22 cellular contexts compared by ENCODE assay signal in genomic region chr21:44371596-44371995, GRCh38. TPM values are rescaled to one million over a fixed set of nuclear protein-coding genes. Genes with fewer than 3 reads are reported as not detected.
DNase-seq lines count a peak whose midpoint lies in the region; TF ChIP-seq lines count a peak whose summit lies in the region.
"Had no signal": no experiment of that assay in that cellular context is flagged by ENCODE, and none has a peak within 500 bp of the region (broad histone marks: within the 10 kb centered on the region; RNA-seq: fewer than 3 reads in every experiment).

No MANE protein-coding gene starts in this region.

- no peak overlapping the region for H3K9ac ChIP-seq in endodermal cell (ENCODE audit: extremely low read depth, low read length, poor library complexity, severe bottlenecking)

- H3K4me3 ChIP-seq in endodermal cell (ENCODE audit: low read length) (no peak overlapping the region), tibial nerve (no peak overlapping the region)
- H3K4me3 ChIP-seq: PC-9, SJCRH30 had no signal

- DNase-seq in activated CD8-positive, alpha-beta memory T cell treated with anti-CD3 and anti-CD28 coated beads for 24 hours = peak; percentile 35
- DNase-seq in activated CD8-positive, alpha-beta memory T cell treated with anti-CD3 and anti-CD28 coated beads, Interleukin-2, amount 50 U/mL, for 48 hours = no peak
- DNase-seq in endodermal cell = peak; percentile 13
- DNase-seq in nephron progenitor cell = no peak
- peak; percentile 15 for DNase-seq in ureter (ENCODE audit: low spot score)
- no peak for DNase-seq in activated CD4-positive, alpha-beta T cell treated with anti-CD3 and anti-CD28 coated beads for 1 hour
- DNase-seq in DMS79 (lab: John Stamatoyannopoulos, UW) = no peak
- DNase-seq in tibial nerve (ENCODE audit: low spot score in 2 of 2) = no peak
- DNase-seq: BE2C, DMS153, H7, KBM-7, MV-4-11, NCI-H1105, NCI-H2029, NCI-H526 treated with DMSO at 0.1 percent for 48 hours, PC-9, SJCRH30 had no signal

- H3K36me3 Mint-ChIP-seq in endodermal cell (ENCODE audit: low read depth) = peaks cover 8% of the 10 kb centered on the region
- H3K36me3 Mint-ChIP-seq in nephron progenitor cell (ENCODE audit: low read depth) = no peaks in the 10 kb centered on the region
- H3K36me3 Mint-ChIP-seq: CD8-positive, alpha-beta memory T cell had no signal

- H3K27me3 Mint-ChIP-seq in endodermal cell (ENCODE audit: insufficient read depth) = peaks cover 15% of the 10 kb centered on the region
- H3K27me3 Mint-ChIP-seq in nephron progenitor cell (ENCODE audit: low read depth, poor library complexity) = peaks cover 77% of the 10 kb centered on the region

- TF ChIP-seq POLR2A in tibial nerve (IDR thresholded peaks at IDR 0.05) = no peak

- no peak for TF ChIP-seq CTCF in endodermal cell (conservative IDR thresholded peaks at IDR 0.05)
- TF ChIP-seq CTCF in nephron progenitor cell (IDR thresholded peaks at IDR 0.05) = no peak
- TF ChIP-seq CTCF in tibial nerve (IDR thresholded peaks at IDR 0.05) = no peak

- H3K27ac Mint-ChIP-seq in endodermal cell (no peak overlapping the region), nephron progenitor cell (no peak overlapping the region)
- H3K27ac Mint-ChIP-seq: CD8-positive, alpha-beta memory T cell had no signal

- H3K27me3 ChIP-seq in endodermal cell (ENCODE audit: control insufficient read depth, insufficient read depth, low read length, poor library complexity, severe bottlenecking) (no peaks in the 10 kb centered on the region), tibial nerve (peaks cover 0 to 38% of the 10 kb centered on the region in 2 donors)
- H3K27me3 ChIP-seq: SJCRH30 had no signal

- 95 to 98% methylated on average over 5 to 6 of the region's 6 CpGs for WGBS in endodermal cell (ENCODE audit: insufficient coverage in 1 of 2, insufficient read length in 1 of 2), 2 experiments
- 85 to 86% methylated on average over 6 of the region's 6 CpGs for WGBS in tibial nerve, 2 donors

- no peaks in the 10 kb centered on the region for H3K4me1 Mint-ChIP-seq in endodermal cell
- peaks cover 6% of the 10 kb centered on the region for H3K4me1 Mint-ChIP-seq in nephron progenitor cell

- H3K36me3 ChIP-seq in endodermal cell (ENCODE audit: control insufficient read depth, insufficient read depth, low read length) = no peaks in the 10 kb centered on the region
- H3K36me3 ChIP-seq in tibial nerve = no peaks in the 10 kb centered on the region
- H3K36me3 ChIP-seq: BE2C, SJCRH30 had no signal

- H3K4me3 Mint-ChIP-seq in endodermal cell = no peak overlapping the region
- H3K4me3 Mint-ChIP-seq in nephron progenitor cell = peak overlapping the region; percentile 46
- H3K4me3 Mint-ChIP-seq: CD14-positive monocyte; CD8-positive, alpha-beta memory T cell had no signal

- H3K9me3 Mint-ChIP-seq in endodermal cell (peaks cover 31% of the 10 kb centered on the region), nephron progenitor cell (peaks cover 33% of the 10 kb centered on the region)

- H3K27ac ChIP-seq in endodermal cell (ENCODE audit: low read depth, low read length) (no peak overlapping the region), tibial nerve (no peak overlapping the region)
- H3K27ac ChIP-seq: 22Rv1, PC-9, SJCRH30 had no signal

- H3K4me1 ChIP-seq in endodermal cell (ENCODE audit: control insufficient read depth, insufficient read depth, low read length) = no peaks in the 10 kb centered on the region
- peaks cover 0 to 4% (median 0%) of the 10 kb centered on the region in 4 donors for H3K4me1 ChIP-seq in tibial nerve
- H3K4me1 ChIP-seq: BE2C, SJCRH30 had no signal

- TF ChIP-seq EP300 in tibial nerve (IDR thresholded peaks at IDR 0.05) = no peak

- H3K9me3 ChIP-seq in endodermal cell (ENCODE audit: control insufficient read depth, low read length) = peaks cover 20% of the 10 kb centered on the region
- H3K9me3 ChIP-seq in tibial nerve = peaks cover 0 to 7% (median 0%) of the 10 kb centered on the region in 4 donors
- H3K9me3 ChIP-seq: BE2C, SJCRH30 had no signal

RNA-seq across cellular contexts. Expression of gene TRPM2, which starts 18.2 kb away (rescaled TPM):
- 10 to 100 TPM in 1 of 2 donors, 1 to 10 TPM in 1; 1.6 to 12.5 TPM for total RNA-seq in endodermal cell
- polyA plus RNA-seq in endodermal cell (2013, experiment 1 of 2) = 0.36 TPM
- polyA plus RNA-seq in endodermal cell (2013, experiment 2 of 2) = 0.33 TPM
- 10.0 TPM for total RNA-seq in ureter
- total RNA-seq in tibial nerve = 10 to 100 TPM in 1 of 4 donors, 1 to 10 TPM in 3; 4.9 to 10.3 (median 7.8) TPM
- total RNA-seq: LHCN-M2, PC-9 had no signal

RNA-seq across cellular contexts. Expression of gene CFAP410, which starts 32.4 kb away (rescaled TPM):
- total RNA-seq in endodermal cell (10 to 100 TPM; 33.1 to 35.7 TPM), ureter (20.2 TPM), tibial nerve (10 to 100 TPM; 38.0 to 69.8 (median 61.2) TPM)
- 18.8 TPM for polyA plus RNA-seq in endodermal cell (2013, experiment 1 of 2)
- 17.7 TPM for polyA plus RNA-seq in endodermal cell (2013, experiment 2 of 2)

Comparison
In these comparisons a context has a peak if more than half of its experiments do, and no peak if none do; other contexts are left out.
1. DNase-seq: peak in activated CD8-positive, alpha-beta memory T cell treated with anti-CD3 and anti-CD28 coated beads for 24 hours (single experiment), endodermal cell (single experiment) and ureter (single experiment); none in activated CD8-positive, alpha-beta memory T cell treated with anti-CD3 and anti-CD28 coated beads, Interleukin-2, amount 50 U/mL, for 48 hours (single experiment), nephron progenitor cell (single experiment), activated CD4-positive, alpha-beta T cell treated with anti-CD3 and anti-CD28 coated beads for 1 hour (single experiment), DMS79 (single experiment) and tibial nerve (0 of 2).